1 cellular context compared by ENCODE assay signal in genomic region chrX:46758163-46758955, GRCh38.
TF ChIP-seq lines count a peak whose summit lies in the region.

No MANE protein-coding gene starts in this region.

TF ChIP-seq in HEK293, 187 proteins besides CTCF, POLR2A, EP300 and RAD21 (continued from another document and continues in another):
- TF ChIP-seq, protein P1, sequence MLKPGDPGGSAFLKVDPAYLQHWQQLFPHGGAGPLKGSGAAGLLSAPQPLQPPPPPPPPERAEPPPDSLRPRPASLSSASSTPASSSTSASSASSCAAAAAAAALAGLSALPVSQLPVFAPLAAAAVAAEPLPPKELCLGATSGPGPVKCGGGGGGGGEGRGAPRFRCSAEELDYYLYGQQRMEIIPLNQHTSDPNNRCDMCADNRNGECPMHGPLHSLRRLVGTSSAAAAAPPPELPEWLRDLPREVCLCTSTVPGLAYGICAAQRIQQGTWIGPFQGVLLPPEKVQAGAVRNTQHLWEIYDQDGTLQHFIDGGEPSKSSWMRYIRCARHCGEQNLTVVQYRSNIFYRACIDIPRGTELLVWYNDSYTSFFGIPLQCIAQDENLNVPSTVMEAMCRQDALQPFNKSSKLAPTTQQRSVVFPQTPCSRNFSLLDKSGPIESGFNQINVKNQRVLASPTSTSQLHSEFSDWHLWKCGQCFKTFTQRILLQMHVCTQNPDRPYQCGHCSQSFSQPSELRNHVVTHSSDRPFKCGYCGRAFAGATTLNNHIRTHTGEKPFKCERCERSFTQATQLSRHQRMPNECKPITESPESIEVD (tag by site-specific recombination; IDR thresholded peaks at IDR 0.05) = no peak
- no peak for TF ChIP-seq RBAK (tag by site-specific recombination; IDR thresholded peaks at IDR 0.05)
- TF ChIP-seq ZNF600 (tag by site-specific recombination; IDR thresholded peaks at IDR 0.05) = no peak
- TF ChIP-seq ZNF274 (IDR thresholded peaks at IDR 0.05; ENCODE audit: low read length) = no peak
- no peak for TF ChIP-seq ZNF274 (tag by site-specific recombination; IDR thresholded peaks at IDR 0.05; ENCODE audit: borderline replicate concordance)
- no peak for TF ChIP-seq SALL2 (tag by site-specific recombination; IDR thresholded peaks at IDR 0.05; ENCODE audit: borderline replicate concordance)
- peak; percentile 62 for TF ChIP-seq ZBTB26 (tag by site-specific recombination; optimal IDR thresholded peaks at IDR 0.05)
- TF ChIP-seq, protein P2, sequence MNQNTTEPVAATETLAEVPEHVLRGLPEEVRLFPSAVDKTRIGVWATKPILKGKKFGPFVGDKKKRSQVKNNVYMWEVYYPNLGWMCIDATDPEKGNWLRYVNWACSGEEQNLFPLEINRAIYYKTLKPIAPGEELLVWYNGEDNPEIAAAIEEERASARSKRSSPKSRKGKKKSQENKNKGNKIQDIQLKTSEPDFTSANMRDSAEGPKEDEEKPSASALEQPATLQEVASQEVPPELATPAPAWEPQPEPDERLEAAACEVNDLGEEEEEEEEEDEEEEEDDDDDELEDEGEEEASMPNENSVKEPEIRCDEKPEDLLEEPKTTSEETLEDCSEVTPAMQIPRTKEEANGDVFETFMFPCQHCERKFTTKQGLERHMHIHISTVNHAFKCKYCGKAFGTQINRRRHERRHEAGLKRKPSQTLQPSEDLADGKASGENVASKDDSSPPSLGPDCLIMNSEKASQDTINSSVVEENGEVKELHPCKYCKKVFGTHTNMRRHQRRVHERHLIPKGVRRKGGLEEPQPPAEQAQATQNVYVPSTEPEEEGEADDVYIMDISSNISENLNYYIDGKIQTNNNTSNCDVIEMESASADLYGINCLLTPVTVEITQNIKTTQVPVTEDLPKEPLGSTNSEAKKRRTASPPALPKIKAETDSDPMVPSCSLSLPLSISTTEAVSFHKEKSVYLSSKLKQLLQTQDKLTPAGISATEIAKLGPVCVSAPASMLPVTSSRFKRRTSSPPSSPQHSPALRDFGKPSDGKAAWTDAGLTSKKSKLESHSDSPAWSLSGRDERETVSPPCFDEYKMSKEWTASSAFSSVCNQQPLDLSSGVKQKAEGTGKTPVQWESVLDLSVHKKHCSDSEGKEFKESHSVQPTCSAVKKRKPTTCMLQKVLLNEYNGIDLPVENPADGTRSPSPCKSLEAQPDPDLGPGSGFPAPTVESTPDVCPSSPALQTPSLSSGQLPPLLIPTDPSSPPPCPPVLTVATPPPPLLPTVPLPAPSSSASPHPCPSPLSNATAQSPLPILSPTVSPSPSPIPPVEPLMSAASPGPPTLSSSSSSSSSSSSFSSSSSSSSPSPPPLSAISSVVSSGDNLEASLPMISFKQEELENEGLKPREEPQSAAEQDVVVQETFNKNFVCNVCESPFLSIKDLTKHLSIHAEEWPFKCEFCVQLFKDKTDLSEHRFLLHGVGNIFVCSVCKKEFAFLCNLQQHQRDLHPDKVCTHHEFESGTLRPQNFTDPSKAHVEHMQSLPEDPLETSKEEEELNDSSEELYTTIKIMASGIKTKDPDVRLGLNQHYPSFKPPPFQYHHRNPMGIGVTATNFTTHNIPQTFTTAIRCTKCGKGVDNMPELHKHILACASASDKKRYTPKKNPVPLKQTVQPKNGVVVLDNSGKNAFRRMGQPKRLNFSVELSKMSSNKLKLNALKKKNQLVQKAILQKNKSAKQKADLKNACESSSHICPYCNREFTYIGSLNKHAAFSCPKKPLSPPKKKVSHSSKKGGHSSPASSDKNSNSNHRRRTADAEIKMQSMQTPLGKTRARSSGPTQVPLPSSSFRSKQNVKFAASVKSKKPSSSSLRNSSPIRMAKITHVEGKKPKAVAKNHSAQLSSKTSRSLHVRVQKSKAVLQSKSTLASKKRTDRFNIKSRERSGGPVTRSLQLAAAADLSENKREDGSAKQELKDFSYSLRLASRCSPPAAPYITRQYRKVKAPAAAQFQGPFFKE (tag by site-specific recombination; IDR thresholded peaks at IDR 0.05; ENCODE audit: borderline replicate concordance) = no peak
- no peak for TF ChIP-seq PBX3 (CRISPR knock-in tag; IDR thresholded peaks at IDR 0.05)
- no peak for TF ChIP-seq ZNF768 (tag by site-specific recombination; IDR thresholded peaks at IDR 0.05)
- TF ChIP-seq ZNF639 (tag by site-specific recombination; IDR thresholded peaks at IDR 0.05) = no peak
- no peak for TF ChIP-seq ZNF433 (tag by site-specific recombination; IDR thresholded peaks at IDR 0.05; ENCODE audit: low read depth)
- TF ChIP-seq ZBTB49 (tag by site-specific recombination; IDR thresholded peaks at IDR 0.05; ENCODE audit: low read depth) = no peak
- TF ChIP-seq ZNF404 (tag by site-specific recombination; IDR thresholded peaks at IDR 0.05) = no peak
- TF ChIP-seq, protein P3, sequence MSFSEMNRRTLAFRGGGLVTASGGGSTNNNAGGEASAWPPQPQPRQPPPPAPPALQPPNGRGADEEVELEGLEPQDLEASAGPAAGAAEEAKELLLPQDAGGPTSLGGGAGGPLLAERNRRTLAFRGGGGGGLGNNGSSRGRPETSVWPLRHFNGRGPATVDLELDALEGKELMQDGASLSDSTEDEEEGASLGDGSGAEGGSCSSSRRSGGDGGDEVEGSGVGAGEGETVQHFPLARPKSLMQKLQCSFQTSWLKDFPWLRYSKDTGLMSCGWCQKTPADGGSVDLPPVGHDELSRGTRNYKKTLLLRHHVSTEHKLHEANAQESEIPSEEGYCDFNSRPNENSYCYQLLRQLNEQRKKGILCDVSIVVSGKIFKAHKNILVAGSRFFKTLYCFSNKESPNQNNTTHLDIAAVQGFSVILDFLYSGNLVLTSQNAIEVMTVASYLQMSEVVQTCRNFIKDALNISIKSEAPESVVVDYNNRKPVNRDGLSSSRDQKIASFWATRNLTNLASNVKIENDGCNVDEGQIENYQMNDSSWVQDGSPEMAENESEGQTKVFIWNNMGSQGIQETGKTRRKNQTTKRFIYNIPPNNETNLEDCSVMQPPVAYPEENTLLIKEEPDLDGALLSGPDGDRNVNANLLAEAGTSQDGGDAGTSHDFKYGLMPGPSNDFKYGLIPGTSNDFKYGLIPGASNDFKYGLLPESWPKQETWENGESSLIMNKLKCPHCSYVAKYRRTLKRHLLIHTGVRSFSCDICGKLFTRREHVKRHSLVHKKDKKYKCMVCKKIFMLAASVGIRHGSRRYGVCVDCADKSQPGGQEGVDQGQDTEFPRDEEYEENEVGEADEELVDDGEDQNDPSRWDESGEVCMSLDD (tag by site-specific recombination; IDR thresholded peaks at IDR 0.05) = 0 out of 2 replicates have a peak, but pooled peaks have one; percentile 37
- TF ChIP-seq OVOL3 (tag by site-specific recombination; IDR thresholded peaks at IDR 0.05) = no peak
- no peak for TF ChIP-seq ZNF426 (tag by site-specific recombination; IDR thresholded peaks at IDR 0.05)
- TF ChIP-seq ZNF292 (tag by site-specific recombination; IDR thresholded peaks at IDR 0.05; ENCODE audit: borderline replicate concordance, low read depth) = no peak
- TF ChIP-seq ZNF449 (tag by site-specific recombination; IDR thresholded peaks at IDR 0.05) = no peak
- no peak for TF ChIP-seq ZNF561 (tag by site-specific recombination; IDR thresholded peaks at IDR 0.05; ENCODE audit: borderline replicate concordance)
- no peak for TF ChIP-seq ZNF311 (tag by site-specific recombination; IDR thresholded peaks at IDR 0.05; ENCODE audit: borderline replicate concordance)
- no peak for TF ChIP-seq ZNF670 (tag by site-specific recombination; IDR thresholded peaks at IDR 0.05; ENCODE audit: low read depth)
- no peak for TF ChIP-seq TRIM28 (IDR thresholded peaks at IDR 0.05; ENCODE audit: borderline replicate concordance, low read length)
- no peak for TF ChIP-seq ZNF157 (tag by site-specific recombination; IDR thresholded peaks at IDR 0.05)
- TF ChIP-seq, protein P4, sequence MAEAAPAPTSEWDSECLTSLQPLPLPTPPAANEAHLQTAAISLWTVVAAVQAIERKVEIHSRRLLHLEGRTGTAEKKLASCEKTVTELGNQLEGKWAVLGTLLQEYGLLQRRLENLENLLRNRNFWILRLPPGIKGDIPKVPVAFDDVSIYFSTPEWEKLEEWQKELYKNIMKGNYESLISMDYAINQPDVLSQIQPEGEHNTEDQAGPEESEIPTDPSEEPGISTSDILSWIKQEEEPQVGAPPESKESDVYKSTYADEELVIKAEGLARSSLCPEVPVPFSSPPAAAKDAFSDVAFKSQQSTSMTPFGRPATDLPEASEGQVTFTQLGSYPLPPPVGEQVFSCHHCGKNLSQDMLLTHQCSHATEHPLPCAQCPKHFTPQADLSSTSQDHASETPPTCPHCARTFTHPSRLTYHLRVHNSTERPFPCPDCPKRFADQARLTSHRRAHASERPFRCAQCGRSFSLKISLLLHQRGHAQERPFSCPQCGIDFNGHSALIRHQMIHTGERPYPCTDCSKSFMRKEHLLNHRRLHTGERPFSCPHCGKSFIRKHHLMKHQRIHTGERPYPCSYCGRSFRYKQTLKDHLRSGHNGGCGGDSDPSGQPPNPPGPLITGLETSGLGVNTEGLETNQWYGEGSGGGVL (tag by site-specific recombination; IDR thresholded peaks at IDR 0.05) = no peak
- no peak for TF ChIP-seq ZNF624 (tag by site-specific recombination; IDR thresholded peaks at IDR 0.05)
- no peak for TF ChIP-seq ZNF629 (tag by site-specific recombination; IDR thresholded peaks at IDR 0.05)
- no peak for TF ChIP-seq ZNF777 (tag by site-specific recombination; IDR thresholded peaks at IDR 0.05; ENCODE audit: borderline replicate concordance)
- TF ChIP-seq ZNF140 (tag by site-specific recombination; IDR thresholded peaks at IDR 0.05) = no peak
- TF ChIP-seq ZBTB20 (tag by site-specific recombination; IDR thresholded peaks at IDR 0.05) = peak; percentile 80; the same call in 1 of the 2 replicates
- no peak for TF ChIP-seq HOXA7 (CRISPR knock-in tag; IDR thresholded peaks at IDR 0.05; ENCODE audit: borderline replicate concordance)
- TF ChIP-seq, protein P5, sequence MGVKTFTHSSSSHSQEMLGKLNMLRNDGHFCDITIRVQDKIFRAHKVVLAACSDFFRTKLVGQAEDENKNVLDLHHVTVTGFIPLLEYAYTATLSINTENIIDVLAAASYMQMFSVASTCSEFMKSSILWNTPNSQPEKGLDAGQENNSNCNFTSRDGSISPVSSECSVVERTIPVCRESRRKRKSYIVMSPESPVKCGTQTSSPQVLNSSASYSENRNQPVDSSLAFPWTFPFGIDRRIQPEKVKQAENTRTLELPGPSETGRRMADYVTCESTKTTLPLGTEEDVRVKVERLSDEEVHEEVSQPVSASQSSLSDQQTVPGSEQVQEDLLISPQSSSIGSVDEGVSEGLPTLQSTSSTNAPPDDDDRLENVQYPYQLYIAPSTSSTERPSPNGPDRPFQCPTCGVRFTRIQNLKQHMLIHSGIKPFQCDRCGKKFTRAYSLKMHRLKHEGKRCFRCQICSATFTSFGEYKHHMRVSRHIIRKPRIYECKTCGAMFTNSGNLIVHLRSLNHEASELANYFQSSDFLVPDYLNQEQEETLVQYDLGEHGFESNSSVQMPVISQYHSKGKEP (tag by site-specific recombination; IDR thresholded peaks at IDR 0.05) = no peak
